ENCODE assay signal across 8 cellular contexts in the genomic region with DNA sequence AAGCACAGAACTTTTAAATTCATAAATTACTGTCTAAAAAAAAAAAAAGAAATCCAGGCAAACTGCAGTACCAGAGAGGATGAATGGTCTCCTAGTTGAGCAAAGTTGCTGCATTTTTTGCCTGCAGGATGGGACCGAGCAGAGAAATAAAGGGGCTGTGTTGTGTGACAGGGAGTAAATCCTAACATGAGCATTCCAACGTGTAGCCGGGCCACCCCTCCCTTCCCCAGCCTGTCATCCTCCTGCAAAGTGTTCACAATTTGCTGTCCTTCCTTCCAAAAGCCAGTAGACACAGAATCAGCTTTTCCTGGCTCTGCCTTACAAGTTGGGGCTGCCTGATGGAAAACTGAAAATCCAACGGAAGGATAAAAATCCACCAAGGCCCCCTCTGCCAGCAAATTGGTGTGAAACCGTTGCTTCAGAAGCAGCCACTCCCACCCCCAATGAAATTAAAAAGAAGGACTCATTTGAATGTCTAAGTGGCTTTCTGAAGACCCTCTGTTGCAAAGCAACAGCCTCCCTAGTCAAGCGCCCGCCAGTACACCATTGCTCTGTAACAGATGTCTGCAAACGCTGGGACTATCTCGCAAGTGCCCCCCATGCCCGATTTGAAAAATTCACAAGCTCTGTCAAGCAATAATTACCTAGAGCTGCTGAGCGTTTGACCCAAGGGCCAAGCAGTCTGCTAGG. TPM values are rescaled to one million over a fixed set of nuclear protein-coding genes. Genes with fewer than 3 reads are reported as not detected.
A peak's percentile ranks its signal among the peaks of the same experiment; 100 is the strongest.
DNase-seq lines count a peak whose midpoint lies in the region; ATAC-seq, FAIRE-seq and TF ChIP-seq lines count a peak whose summit lies in the region.

No MANE protein-coding gene starts in this region.

- H3K27ac ChIP-seq in HUES48 (ENCODE audit: low read depth, low read length) (no peak overlapping the region), astrocyte (ENCODE audit: low read depth, low read length) (no peak overlapping the region), kidney (ENCODE audit: low read depth in 2 of 2, low read length in 2 of 2) (peak overlapping the region; percentile 62 to 85)

- H3K4me3 ChIP-seq in HUES48 (ENCODE audit: low read depth, low read length), result peak overlapping the region; percentile 67
- peak overlapping the region; percentile 52 for H3K4me3 ChIP-seq in astrocyte (ENCODE audit: insufficient read depth, low read depth, low read length)
- peak overlapping the region; percentile 63 to 78 for H3K4me3 ChIP-seq in kidney (ENCODE audit: low read length in 2 of 2)

- H3K4me2 ChIP-seq in astrocyte (ENCODE audit: low read length), result peak overlapping the region; percentile 91

- peaks cover 8% of the 10 kb centered on the region; the same call in 1 of the 2 replicates for H3K4me1 ChIP-seq in HUES48 (ENCODE audit: control insufficient read depth, insufficient read depth, low read length)
- peaks cover 10% of the 10 kb centered on the region for H3K4me1 ChIP-seq in astrocyte (ENCODE audit: insufficient read depth, low read length)
- peaks cover 5% of the 10 kb centered on the region in 2 donors for H3K4me1 ChIP-seq in kidney (ENCODE audit: control insufficient read depth in 1 of 2, insufficient read depth in 1 of 2, low read depth in 1 of 2, low read length in 2 of 2)

- no peaks in the 10 kb centered on the region for H4K20me1 ChIP-seq in astrocyte (ENCODE audit: insufficient read depth, low read length)

- H3K4me3 Mint-ChIP-seq in astrocyte (ENCODE audit: unreplicated experiment), result peak overlapping the region; percentile 79
- peak overlapping the region; percentile 70 to 84 for H3K4me3 Mint-ChIP-seq in stimulated activated naive CD8-positive, alpha-beta T cell treated with anti-CD3 and anti-CD28 coated beads, Interleukin-15, amount 100 ng/mL, for 72 hours

- H3K36me3 ChIP-seq in HUES48 (ENCODE audit: control insufficient read depth, insufficient read depth, low read length) (no peaks in the 10 kb centered on the region), astrocyte (ENCODE audit: insufficient read depth, low read length) (no peaks in the 10 kb centered on the region), kidney (ENCODE audit: control insufficient read depth in 1 of 2, insufficient read depth in 2 of 2, low read length in 2 of 2) (no peaks in the 10 kb centered on the region)

- peaks cover 2% of the 10 kb centered on the region for H3K36me3 Mint-ChIP-seq in astrocyte (ENCODE audit: low read depth, unreplicated experiment)

- H2AFZ ChIP-seq in astrocyte (ENCODE audit: low read depth, low read length), result peak overlapping the region; percentile 71

- H3K27me3 Mint-ChIP-seq in astrocyte (ENCODE audit: low read depth, unreplicated experiment), result peaks cover 9% of the 10 kb centered on the region
- peaks cover 84% of the 10 kb centered on the region for H3K27me3 Mint-ChIP-seq in stimulated activated naive CD8-positive, alpha-beta T cell treated with anti-CD3 and anti-CD28 coated beads, Interleukin-15, amount 100 ng/mL, for 72 hours

- H3K27me3 ChIP-seq in HUES48 (ENCODE audit: control insufficient read depth, insufficient read depth, low read length) (peaks cover 37% of the 10 kb centered on the region), astrocyte (ENCODE audit: insufficient read depth, low read length) (peaks cover 30% of the 10 kb centered on the region)

- H3K9me3 Mint-ChIP-seq in astrocyte (ENCODE audit: unreplicated experiment), result no peaks in the 10 kb centered on the region
- H3K9me3 Mint-ChIP-seq in stimulated activated naive CD8-positive, alpha-beta T cell treated with anti-CD3 and anti-CD28 coated beads, Interleukin-15, amount 100 ng/mL, for 72 hours, result no peaks in the 10 kb centered on the region

- H3K27ac Mint-ChIP-seq in astrocyte (ENCODE audit: unreplicated experiment), result no peak overlapping the region
- H3K27ac Mint-ChIP-seq in stimulated activated naive CD8-positive, alpha-beta T cell treated with anti-CD3 and anti-CD28 coated beads, Interleukin-15, amount 100 ng/mL, for 72 hours, result no peak overlapping the region

- peaks cover 11% of the 10 kb centered on the region for H3K4me1 Mint-ChIP-seq in astrocyte (ENCODE audit: low read depth, unreplicated experiment)
- peaks cover 18% of the 10 kb centered on the region for H3K4me1 Mint-ChIP-seq in stimulated activated naive CD8-positive, alpha-beta T cell treated with anti-CD3 and anti-CD28 coated beads, Interleukin-15, amount 100 ng/mL, for 72 hours

- DNase-seq in astrocyte (ENCODE audit: low read depth) (no peak), kidney (no peak), HTR-8/SVneo (ENCODE audit: insufficient read length, low spot score) (no peak), NCI-H345 treated with DMSO at 0.1 percent for 48 hours (lab: John Stamatoyannopoulos, UW; ENCODE audit: unreplicated experiment) (no peak), SK-N-DZ (ENCODE audit: low spot score) (no peak)
- no peak for DNase-seq in stimulated activated naive CD8-positive, alpha-beta T cell treated with anti-CD3 and anti-CD28 coated beads, Interleukin-15, amount 100 ng/mL, for 72 hours
- DNase-seq in stimulated activated CD8-positive, alpha-beta memory T cell treated with anti-CD3 and anti-CD28 coated beads, Interleukin-4, amount 100 ng/mL, for 48 hours, result no peak

- TF ChIP-seq CTCF in astrocyte (IDR thresholded peaks at IDR 0.05; ENCODE audit: insufficient read depth, low read depth, low read length) (no peak), kidney (IDR thresholded peaks at IDR 0.05; ENCODE audit: borderline replicate concordance, extremely low read depth, insufficient read depth) (no peak)

- no peaks in the 10 kb centered on the region for H3K79me2 ChIP-seq in astrocyte (ENCODE audit: insufficient read depth, low read length)

- FAIRE-seq in astrocyte (lab: Jason Lieb, UNC) (no peak), kidney (lab: Jason Lieb, UNC) (no peak), HTR-8/SVneo (lab: Jason Lieb, UNC) (no peak)

- H3K9me3 ChIP-seq in HUES48 (ENCODE audit: control insufficient read depth, insufficient read depth, low read length) (no peaks in the 10 kb centered on the region), astrocyte (ENCODE audit: insufficient read depth, low read depth, low read length) (no peaks in the 10 kb centered on the region), kidney (ENCODE audit: control insufficient read depth in 1 of 2, low read length in 2 of 2) (no peaks in the 10 kb centered on the region)

- intact Hi-C loops in kidney (cut with DNase I), result no loop called here

- H3K9ac ChIP-seq in HUES48 (ENCODE audit: low read depth, low read length) (no peak overlapping the region), astrocyte (ENCODE audit: low read length) (no peak overlapping the region), kidney (ENCODE audit: low read length in 2 of 2) (peak overlapping the region; percentile 55 to 72)

- peak; percentile 13 for ATAC-seq in stimulated activated naive CD8-positive, alpha-beta T cell treated with anti-CD3 and anti-CD28 coated beads, Interleukin-15, amount 100 ng/mL, for 72 hours

RNA-seq across cellular contexts. Expression of a gene that starts 0.7 kb away (rescaled TPM):
- 9.2 and 9.9 TPM in 2 replicates for total RNA-seq in astrocyte
- 50.5 TPM for total RNA-seq in kidney
- polyA plus RNA-seq in kidney (ENCODE audit: insufficient read depth, low read depth, low replicate concordance), result 11.8 TPM
- polyA plus RNA-seq in SK-N-DZ (2014; cell fraction: cytosol; rRNA removed), result 30.9 and 32.3 TPM in 2 replicates
- polyA plus RNA-seq in SK-N-DZ (2014; cell fraction: nucleus; rRNA removed), result 29.1 and 29.7 TPM in 2 replicates

Comparison
In these comparisons a context has a peak if more than half of its experiments do, and no peak if none do; other contexts are left out.
1. H3K27ac ChIP-seq: peak in kidney (2 of 2); none in HUES48 (single experiment) and astrocyte (single experiment).
2. H3K9ac ChIP-seq: peak in kidney (2 of 2); none in HUES48 (single experiment) and astrocyte (single experiment).
3. Peak in every context shown above with its lines, with median percentiles within 50 percentile points of each other: H3K4me3 ChIP-seq.